In the genomic region with DNA sequence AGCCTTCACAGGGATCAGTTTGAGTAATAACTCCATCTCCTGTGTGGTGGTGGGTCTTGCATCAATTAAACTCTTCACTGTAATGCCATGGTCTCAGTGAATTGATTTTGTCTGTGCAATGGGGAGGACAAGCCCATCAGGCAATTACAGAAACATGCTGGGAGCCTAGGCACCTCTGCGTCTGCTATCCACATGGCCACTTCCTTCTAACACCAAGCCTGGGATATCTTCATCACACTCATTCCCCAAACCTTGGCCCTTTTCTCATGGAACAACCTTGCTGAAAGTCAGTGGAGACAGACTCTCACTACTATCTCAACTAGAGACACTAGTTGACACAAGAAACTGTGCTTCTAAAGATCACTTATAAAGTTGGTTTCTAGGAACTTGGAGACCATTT, we compare ENCODE assay signal across 14 cellular contexts.
DNase-seq lines count a peak whose midpoint lies in the region; ATAC-seq and TF ChIP-seq lines count a peak whose summit lies in the region.
"Had no signal": no experiment of that assay in that cellular context is flagged by ENCODE, and none has a peak within 500 bp of the region (broad histone marks: within the 10 kb centered on the region; RNA-seq: fewer than 3 reads in every experiment).

No MANE protein-coding gene starts in this region.

- CTCF ChIA-PET in HEK293 (lab: Yijun Ruan, JAX): no interaction called here

- no peak for TF ChIP-seq CTCF in HEK293 (tag by site-specific recombination; IDR thresholded peaks at IDR 0.05)

- POLR2A ChIA-PET in HEK293 (lab: Yijun Ruan, JAX): no interaction called here

- H3K4me1 ChIP-seq in HEK293 (ENCODE audit: control insufficient read depth, insufficient read depth, low read length): no peaks in the 10 kb centered on the region

- H3K36me3 ChIP-seq in HEK293 (ENCODE audit: control insufficient read depth in 2 of 2, insufficient read depth in 1 of 2, low read length in 2 of 2): no peaks in the 10 kb centered on the region

- H3K4me3 ChIP-seq in HEK293 (ENCODE audit: low read depth, low read length): no peak overlapping the region
- H3K4me3 ChIP-seq: BLaER1 treated with 17β-estradiol and CSF1 and Interleukin-3, amounts not matched to agents 10 nM and 100 nM had no signal

- H3K4me1 Mint-ChIP-seq in activated T-cell treated with anti-CD3 and anti-CD28 coated beads, Interleukin-2, amount 50 U/mL, for 24 hours (ENCODE audit: low read depth): peaks cover 18% of the 10 kb centered on the region
- H3K4me1 Mint-ChIP-seq in activated T-cell treated with anti-CD3 and anti-CD28 coated beads, Interleukin-2, amount 50 U/mL, for 72 hours (ENCODE audit: low read depth): peaks cover 16% of the 10 kb centered on the region

- peaks cover 22% of the 10 kb centered on the region for H3K36me3 Mint-ChIP-seq in activated T-cell treated with anti-CD3 and anti-CD28 coated beads, Interleukin-2, amount 50 U/mL, for 24 hours (ENCODE audit: low read depth)
- peaks cover 4 to 9% of the 10 kb centered on the region in 2 donors for H3K36me3 Mint-ChIP-seq in activated T-cell treated with anti-CD3 and anti-CD28 coated beads, Interleukin-2, amount 50 U/mL, for 72 hours (ENCODE audit: insufficient read depth in 2 of 2)

- no peaks in the 10 kb centered on the region for H3K27me3 Mint-ChIP-seq in activated T-cell treated with anti-CD3 and anti-CD28 coated beads, Interleukin-2, amount 50 U/mL, for 24 hours
- H3K27me3 Mint-ChIP-seq in activated T-cell treated with anti-CD3 and anti-CD28 coated beads, Interleukin-2, amount 50 U/mL, for 72 hours (ENCODE audit: low read depth): no peaks in the 10 kb centered on the region
- H3K27me3 Mint-ChIP-seq: CD4-positive, alpha-beta memory T cell had no signal

- H3K9me3 Mint-ChIP-seq in activated T-cell treated with anti-CD3 and anti-CD28 coated beads, Interleukin-2, amount 50 U/mL, for 24 hours: no peaks in the 10 kb centered on the region
- H3K9me3 Mint-ChIP-seq in activated T-cell treated with anti-CD3 and anti-CD28 coated beads, Interleukin-2, amount 50 U/mL, for 72 hours: no peaks in the 10 kb centered on the region

- DNase-seq in activated T-cell treated with anti-CD3 and anti-CD28 coated beads, Interleukin-2, amount 50 U/mL, for 24 hours: no peak
- no peak for DNase-seq in activated T-cell treated with anti-CD3 and anti-CD28 coated beads, Interleukin-2, amount 50 U/mL, for 72 hours
- DNase-seq in islet precursor cell (peak; percentile 14), NK-92 (lab: John Stamatoyannopoulos, UW; ENCODE audit: unreplicated experiment) (no peak), cortex of kidney (lab: John Stamatoyannopoulos, UW) (no peak)
- DNase-seq: AML-193; CD4-positive, alpha-beta memory T cell; DMS79; HCEC 1CT; IMR-90 had no signal

- H3K27ac Mint-ChIP-seq in activated T-cell treated with anti-CD3 and anti-CD28 coated beads, Interleukin-2, amount 50 U/mL, for 24 hours: peak overlapping the region; percentile 32
- no peak overlapping the region for H3K27ac Mint-ChIP-seq in activated T-cell treated with anti-CD3 and anti-CD28 coated beads, Interleukin-2, amount 50 U/mL, for 72 hours

- ATAC-seq in activated T-cell treated with anti-CD3 and anti-CD28 coated beads, Interleukin-2, amount 50 U/mL, for 72 hours (replicated peaks in 1 of 2): no peak
- no peak for ATAC-seq in HG02610 (IDR thresholded peaks at IDR 0.05; ENCODE audit: unreplicated experiment)

- H3K9me3 ChIP-seq in HEK293 (ENCODE audit: control insufficient read depth, insufficient read depth, low read depth, low read length): no peaks in the 10 kb centered on the region
- H3K9me3 ChIP-seq: BLaER1 treated with 17β-estradiol and CSF1 and Interleukin-3, amounts not matched to agents 10 nM and 100 nM had no signal

- H3K4me3 Mint-ChIP-seq in activated T-cell treated with anti-CD3 and anti-CD28 coated beads, Interleukin-2, amount 50 U/mL, for 24 hours: no peak overlapping the region
- no peak overlapping the region for H3K4me3 Mint-ChIP-seq in activated T-cell treated with anti-CD3 and anti-CD28 coated beads, Interleukin-2, amount 50 U/mL, for 72 hours
- H3K4me3 Mint-ChIP-seq: CD4-positive, alpha-beta memory T cell had no signal

- no peak overlapping the region for H3K27ac ChIP-seq in HEK293 (ENCODE audit: extremely low read depth, low read depth, low read length)
- H3K27ac ChIP-seq: 22Rv1; BLaER1 treated with 17β-estradiol and CSF1 and Interleukin-3, amounts not matched to agents 10 nM and 100 nM had no signal

TF ChIP-seq in HEK293, 187 proteins besides CTCF, POLR2A, EP300 and RAD21:
- TF ChIP-seq, protein P1, sequence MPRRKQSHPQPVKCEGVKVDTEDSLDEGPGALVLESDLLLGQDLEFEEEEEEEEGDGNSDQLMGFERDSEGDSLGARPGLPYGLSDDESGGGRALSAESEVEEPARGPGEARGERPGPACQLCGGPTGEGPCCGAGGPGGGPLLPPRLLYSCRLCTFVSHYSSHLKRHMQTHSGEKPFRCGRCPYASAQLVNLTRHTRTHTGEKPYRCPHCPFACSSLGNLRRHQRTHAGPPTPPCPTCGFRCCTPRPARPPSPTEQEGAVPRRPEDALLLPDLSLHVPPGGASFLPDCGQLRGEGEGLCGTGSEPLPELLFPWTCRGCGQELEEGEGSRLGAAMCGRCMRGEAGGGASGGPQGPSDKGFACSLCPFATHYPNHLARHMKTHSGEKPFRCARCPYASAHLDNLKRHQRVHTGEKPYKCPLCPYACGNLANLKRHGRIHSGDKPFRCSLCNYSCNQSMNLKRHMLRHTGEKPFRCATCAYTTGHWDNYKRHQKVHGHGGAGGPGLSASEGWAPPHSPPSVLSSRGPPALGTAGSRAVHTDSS (tag by site-specific recombination; IDR thresholded peaks at IDR 0.05): no peak
- TF ChIP-seq, protein P2, sequence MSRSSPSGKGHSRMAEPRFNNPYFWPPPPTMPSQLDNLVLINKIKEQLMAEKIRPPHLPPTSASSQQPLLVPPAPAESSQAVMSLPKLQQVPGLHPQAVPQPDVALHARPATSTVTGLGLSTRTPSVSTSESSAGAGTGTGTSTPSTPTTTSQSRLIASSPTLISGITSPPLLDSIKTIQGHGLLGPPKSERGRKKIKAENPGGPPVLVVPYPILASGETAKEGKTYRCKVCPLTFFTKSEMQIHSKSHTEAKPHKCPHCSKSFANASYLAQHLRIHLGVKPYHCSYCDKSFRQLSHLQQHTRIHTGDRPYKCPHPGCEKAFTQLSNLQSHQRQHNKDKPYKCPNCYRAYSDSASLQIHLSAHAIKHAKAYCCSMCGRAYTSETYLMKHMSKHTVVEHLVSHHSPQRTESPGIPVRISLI (tag by site-specific recombination; IDR thresholded peaks at IDR 0.05): 0 out of 2 replicates have a peak, but pooled peaks have one; percentile 29
- TF ChIP-seq, protein P3, sequence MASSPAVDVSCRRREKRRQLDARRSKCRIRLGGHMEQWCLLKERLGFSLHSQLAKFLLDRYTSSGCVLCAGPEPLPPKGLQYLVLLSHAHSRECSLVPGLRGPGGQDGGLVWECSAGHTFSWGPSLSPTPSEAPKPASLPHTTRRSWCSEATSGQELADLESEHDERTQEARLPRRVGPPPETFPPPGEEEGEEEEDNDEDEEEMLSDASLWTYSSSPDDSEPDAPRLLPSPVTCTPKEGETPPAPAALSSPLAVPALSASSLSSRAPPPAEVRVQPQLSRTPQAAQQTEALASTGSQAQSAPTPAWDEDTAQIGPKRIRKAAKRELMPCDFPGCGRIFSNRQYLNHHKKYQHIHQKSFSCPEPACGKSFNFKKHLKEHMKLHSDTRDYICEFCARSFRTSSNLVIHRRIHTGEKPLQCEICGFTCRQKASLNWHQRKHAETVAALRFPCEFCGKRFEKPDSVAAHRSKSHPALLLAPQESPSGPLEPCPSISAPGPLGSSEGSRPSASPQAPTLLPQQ (tag by site-specific recombination; IDR thresholded peaks at IDR 0.05): no peak
- TF ChIP-seq GLIS2 (tag by site-specific recombination; IDR thresholded peaks at IDR 0.05) (no peak), ZNF473 (tag by site-specific recombination; IDR thresholded peaks at IDR 0.05) (no peak)
- TF ChIP-seq, protein P4, sequence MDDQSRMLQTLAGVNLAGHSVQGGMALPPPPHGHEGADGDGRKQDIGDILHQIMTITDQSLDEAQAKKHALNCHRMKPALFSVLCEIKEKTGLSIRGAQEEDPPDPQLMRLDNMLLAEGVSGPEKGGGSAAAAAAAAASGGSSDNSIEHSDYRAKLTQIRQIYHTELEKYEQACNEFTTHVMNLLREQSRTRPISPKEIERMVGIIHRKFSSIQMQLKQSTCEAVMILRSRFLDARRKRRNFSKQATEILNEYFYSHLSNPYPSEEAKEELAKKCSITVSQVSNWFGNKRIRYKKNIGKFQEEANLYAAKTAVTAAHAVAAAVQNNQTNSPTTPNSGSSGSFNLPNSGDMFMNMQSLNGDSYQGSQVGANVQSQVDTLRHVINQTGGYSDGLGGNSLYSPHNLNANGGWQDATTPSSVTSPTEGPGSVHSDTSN (CRISPR knock-in tag; IDR thresholded peaks at IDR 0.05): no peak
